1 cellular context compared by ENCODE assay signal in the genomic region with DNA sequence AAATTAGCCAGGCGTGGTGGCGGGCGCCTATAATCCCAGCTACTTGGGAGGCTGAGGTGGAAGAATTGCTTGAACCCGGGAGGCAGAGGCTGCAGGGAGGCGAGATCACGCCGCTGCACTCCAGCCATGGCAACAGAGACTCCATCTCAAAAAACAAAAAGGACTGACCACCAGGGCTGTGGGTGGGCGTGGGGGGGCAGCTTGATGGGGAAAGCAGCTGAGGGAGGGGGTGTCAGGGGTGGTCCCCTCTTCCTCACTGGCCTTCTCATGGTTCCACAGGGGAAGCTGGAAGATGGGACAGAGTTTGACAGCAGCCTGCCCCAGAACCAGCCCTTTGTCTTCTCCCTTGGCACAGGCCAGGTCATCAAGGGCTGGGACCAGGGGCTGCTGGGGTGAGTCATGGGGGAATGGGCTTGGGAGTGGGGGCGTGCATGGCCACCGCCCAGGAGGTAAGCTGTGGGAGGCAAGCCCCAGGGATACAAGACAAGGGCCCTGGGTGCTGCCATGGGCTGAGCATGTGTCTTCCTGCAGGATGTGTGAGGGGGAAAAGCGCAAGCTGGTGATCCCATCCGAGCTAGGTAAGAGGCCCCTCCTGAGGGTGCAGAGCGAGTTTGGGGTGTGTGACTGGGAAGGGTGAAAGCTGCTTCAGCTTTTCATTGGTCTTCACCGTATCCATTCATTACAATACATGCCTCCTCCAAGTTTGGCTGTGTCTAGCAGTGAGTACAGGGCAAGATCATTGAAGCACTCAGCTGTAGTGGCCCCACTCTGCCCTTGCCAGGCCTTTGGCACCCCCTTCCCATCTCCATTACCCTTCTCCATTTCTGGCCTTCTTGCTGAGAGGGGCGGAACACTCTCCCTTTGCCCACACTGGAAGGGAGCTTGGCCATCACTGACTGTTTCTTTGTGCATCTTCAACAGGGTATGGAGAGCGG.
TF ChIP-seq lines count a peak whose summit lies in the region.

No MANE protein-coding gene starts in this region.

TF ChIP-seq in WTC11, 78 proteins besides CTCF, POLR2A, EP300 and RAD21 (continued from another document):
- TF ChIP-seq, protein P1, sequence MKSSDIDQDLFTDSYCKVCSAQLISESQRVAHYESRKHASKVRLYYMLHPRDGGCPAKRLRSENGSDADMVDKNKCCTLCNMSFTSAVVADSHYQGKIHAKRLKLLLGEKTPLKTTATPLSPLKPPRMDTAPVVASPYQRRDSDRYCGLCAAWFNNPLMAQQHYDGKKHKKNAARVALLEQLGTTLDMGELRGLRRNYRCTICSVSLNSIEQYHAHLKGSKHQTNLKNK (CRISPR knock-in tag; IDR thresholded peaks at IDR 0.05): no peak
- TF ChIP-seq MYBL2 (CRISPR knock-in tag; IDR thresholded peaks at IDR 0.05): no peak
- no peak for TF ChIP-seq SP1 (CRISPR knock-in tag; conservative IDR thresholded peaks at IDR 0.05)
- TF ChIP-seq, protein P2, sequence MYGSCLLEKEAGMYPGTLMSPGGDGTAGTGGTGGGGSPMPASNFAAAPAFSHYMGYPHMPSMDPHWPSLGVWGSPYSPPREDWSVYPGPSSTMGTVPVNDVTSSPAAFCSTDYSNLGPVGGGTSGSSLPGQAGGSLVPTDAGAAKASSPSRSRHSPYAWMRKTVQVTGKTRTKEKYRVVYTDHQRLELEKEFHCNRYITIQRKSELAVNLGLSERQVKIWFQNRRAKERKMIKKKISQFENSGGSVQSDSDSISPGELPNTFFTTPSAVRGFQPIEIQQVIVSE (CRISPR knock-in tag; IDR thresholded peaks at IDR 0.05; ENCODE audit: borderline replicate concordance): no peak
- TF ChIP-seq ZNF317 (CRISPR knock-in tag; IDR thresholded peaks at IDR 0.05; ENCODE audit: borderline replicate concordance, low read depth): no peak
- TF ChIP-seq, protein P3, sequence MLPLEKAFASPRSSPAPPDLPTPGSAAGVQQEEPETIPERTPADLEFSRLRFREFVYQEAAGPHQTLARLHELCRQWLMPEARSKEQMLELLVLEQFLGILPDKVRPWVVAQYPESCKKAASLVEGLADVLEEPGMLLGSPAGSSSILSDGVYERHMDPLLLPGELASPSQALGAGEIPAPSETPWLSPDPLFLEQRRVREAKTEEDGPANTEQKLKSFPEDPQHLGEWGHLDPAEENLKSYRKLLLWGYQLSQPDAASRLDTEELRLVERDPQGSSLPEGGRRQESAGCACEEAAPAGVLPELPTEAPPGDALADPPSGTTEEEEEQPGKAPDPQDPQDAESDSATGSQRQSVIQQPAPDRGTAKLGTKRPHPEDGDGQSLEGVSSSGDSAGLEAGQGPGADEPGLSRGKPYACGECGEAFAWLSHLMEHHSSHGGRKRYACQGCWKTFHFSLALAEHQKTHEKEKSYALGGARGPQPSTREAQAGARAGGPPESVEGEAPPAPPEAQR (CRISPR knock-in tag; IDR thresholded peaks at IDR 0.05): no peak
- TF ChIP-seq SMAD4 (CRISPR knock-in tag; IDR thresholded peaks at IDR 0.05): no peak
- no peak for TF ChIP-seq RELA (CRISPR knock-in tag; IDR thresholded peaks at IDR 0.05; ENCODE audit: borderline replicate concordance)
- no peak for TF ChIP-seq GABPB1 (CRISPR knock-in tag; IDR thresholded peaks at IDR 0.05)
- TF ChIP-seq, protein P4, sequence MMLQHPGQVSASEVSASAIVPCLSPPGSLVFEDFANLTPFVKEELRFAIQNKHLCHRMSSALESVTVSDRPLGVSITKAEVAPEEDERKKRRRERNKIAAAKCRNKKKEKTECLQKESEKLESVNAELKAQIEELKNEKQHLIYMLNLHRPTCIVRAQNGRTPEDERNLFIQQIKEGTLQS (CRISPR knock-in tag; conservative IDR thresholded peaks at IDR 0.05): no peak
- 0 out of 2 replicates have a peak, but pooled peaks have one; percentile 20 for TF ChIP-seq NR1H2 (CRISPR knock-in tag; IDR thresholded peaks at IDR 0.05)
- TF ChIP-seq, protein P5, sequence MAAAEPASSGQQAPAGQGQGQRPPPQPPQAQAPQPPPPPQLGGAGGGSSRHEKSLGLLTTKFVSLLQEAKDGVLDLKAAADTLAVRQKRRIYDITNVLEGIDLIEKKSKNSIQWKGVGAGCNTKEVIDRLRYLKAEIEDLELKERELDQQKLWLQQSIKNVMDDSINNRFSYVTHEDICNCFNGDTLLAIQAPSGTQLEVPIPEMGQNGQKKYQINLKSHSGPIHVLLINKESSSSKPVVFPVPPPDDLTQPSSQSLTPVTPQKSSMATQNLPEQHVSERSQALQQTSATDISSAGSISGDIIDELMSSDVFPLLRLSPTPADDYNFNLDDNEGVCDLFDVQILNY (CRISPR knock-in tag; IDR thresholded peaks at IDR 0.05): no peak
- TF ChIP-seq, protein P6, sequence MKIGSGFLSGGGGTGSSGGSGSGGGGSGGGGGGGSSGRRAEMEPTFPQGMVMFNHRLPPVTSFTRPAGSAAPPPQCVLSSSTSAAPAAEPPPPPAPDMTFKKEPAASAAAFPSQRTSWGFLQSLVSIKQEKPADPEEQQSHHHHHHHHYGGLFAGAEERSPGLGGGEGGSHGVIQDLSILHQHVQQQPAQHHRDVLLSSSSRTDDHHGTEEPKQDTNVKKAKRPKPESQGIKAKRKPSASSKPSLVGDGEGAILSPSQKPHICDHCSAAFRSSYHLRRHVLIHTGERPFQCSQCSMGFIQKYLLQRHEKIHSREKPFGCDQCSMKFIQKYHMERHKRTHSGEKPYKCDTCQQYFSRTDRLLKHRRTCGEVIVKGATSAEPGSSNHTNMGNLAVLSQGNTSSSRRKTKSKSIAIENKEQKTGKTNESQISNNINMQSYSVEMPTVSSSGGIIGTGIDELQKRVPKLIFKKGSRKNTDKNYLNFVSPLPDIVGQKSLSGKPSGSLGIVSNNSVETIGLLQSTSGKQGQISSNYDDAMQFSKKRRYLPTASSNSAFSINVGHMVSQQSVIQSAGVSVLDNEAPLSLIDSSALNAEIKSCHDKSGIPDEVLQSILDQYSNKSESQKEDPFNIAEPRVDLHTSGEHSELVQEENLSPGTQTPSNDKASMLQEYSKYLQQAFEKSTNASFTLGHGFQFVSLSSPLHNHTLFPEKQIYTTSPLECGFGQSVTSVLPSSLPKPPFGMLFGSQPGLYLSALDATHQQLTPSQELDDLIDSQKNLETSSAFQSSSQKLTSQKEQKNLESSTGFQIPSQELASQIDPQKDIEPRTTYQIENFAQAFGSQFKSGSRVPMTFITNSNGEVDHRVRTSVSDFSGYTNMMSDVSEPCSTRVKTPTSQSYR (CRISPR knock-in tag; IDR thresholded peaks at IDR 0.05): no peak
- TF ChIP-seq IRF2 (CRISPR knock-in tag; IDR thresholded peaks at IDR 0.05; ENCODE audit: borderline replicate concordance, low read depth): no peak
- TF ChIP-seq OVOL2 (CRISPR knock-in tag; IDR thresholded peaks at IDR 0.05; ENCODE audit: borderline replicate concordance): no peak
- TF ChIP-seq, protein P7, sequence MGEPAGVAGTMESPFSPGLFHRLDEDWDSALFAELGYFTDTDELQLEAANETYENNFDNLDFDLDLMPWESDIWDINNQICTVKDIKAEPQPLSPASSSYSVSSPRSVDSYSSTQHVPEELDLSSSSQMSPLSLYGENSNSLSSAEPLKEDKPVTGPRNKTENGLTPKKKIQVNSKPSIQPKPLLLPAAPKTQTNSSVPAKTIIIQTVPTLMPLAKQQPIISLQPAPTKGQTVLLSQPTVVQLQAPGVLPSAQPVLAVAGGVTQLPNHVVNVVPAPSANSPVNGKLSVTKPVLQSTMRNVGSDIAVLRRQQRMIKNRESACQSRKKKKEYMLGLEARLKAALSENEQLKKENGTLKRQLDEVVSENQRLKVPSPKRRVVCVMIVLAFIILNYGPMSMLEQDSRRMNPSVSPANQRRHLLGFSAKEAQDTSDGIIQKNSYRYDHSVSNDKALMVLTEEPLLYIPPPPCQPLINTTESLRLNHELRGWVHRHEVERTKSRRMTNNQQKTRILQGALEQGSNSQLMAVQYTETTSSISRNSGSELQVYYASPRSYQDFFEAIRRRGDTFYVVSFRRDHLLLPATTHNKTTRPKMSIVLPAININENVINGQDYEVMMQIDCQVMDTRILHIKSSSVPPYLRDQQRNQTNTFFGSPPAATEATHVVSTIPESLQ (CRISPR knock-in tag; IDR thresholded peaks at IDR 0.05): no peak
- TF ChIP-seq NFATC4 (CRISPR knock-in tag; IDR thresholded peaks at IDR 0.05): no peak
- 0 out of 2 replicates have a peak, but pooled peaks have one; percentile 17 for TF ChIP-seq ZNF121 (CRISPR knock-in tag; IDR thresholded peaks at IDR 0.05)
- TF ChIP-seq, protein P8, sequence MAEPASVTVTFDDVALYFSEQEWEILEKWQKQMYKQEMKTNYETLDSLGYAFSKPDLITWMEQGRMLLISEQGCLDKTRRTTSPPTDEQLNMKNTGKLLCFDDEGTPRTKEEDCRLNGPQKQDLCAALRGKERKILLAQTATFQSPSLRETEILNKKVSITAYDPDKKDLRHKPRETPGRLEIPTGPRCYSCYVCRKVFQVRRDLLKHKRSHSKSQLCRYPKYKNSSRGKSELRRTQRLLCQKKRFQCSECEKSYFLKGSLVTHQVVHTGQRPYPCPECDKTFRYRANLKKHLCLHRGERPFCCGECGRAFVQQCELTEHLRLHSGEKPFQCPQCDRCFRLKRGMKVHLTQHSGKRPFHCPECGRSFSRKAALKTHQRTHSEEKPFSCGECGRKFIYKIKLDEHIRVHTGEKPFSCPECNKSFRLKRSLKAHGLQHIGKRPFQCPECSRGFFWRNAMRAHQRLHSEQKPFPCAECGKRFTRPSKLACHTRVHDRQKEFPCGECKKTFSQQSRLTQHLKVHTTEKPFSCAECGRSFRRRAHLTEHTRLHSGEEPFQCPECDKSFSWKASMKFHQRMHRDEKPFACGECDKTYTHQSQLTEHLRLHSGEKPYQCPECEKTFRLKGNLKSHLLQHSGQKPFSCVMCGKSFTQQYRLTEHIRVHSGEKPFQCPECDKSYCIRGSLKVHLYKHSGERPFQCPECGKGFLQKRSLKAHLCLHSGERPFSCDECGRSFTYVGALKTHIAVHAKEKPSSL (CRISPR knock-in tag; conservative IDR thresholded peaks at IDR 0.05): no peak
